In the genomic region with DNA sequence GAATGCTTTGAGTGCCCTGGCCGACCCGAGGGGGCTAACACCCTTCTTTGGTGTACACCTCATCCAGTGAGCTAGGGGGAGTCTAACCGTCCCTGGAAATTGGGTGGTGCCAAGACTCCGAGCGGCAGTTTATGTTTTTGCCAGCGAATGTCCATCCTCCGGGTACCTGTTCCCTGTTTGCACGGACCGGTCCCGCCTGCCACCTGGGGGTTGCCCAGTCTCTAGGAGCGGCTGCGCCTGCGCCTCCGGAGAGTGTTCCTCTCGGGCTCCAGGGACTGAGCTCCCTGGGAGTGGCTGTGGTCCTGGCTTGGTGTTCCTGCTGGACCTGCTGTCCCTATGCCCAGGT, we compare ENCODE assay signal across 1 cellular context.
TF ChIP-seq lines count a peak whose summit lies in the region.

No MANE protein-coding gene starts in this region.

TF ChIP-seq in HepG2, 621 proteins besides CTCF, POLR2A, EP300 and RAD21 (continued from another document):
- TF ChIP-seq, protein P1, sequence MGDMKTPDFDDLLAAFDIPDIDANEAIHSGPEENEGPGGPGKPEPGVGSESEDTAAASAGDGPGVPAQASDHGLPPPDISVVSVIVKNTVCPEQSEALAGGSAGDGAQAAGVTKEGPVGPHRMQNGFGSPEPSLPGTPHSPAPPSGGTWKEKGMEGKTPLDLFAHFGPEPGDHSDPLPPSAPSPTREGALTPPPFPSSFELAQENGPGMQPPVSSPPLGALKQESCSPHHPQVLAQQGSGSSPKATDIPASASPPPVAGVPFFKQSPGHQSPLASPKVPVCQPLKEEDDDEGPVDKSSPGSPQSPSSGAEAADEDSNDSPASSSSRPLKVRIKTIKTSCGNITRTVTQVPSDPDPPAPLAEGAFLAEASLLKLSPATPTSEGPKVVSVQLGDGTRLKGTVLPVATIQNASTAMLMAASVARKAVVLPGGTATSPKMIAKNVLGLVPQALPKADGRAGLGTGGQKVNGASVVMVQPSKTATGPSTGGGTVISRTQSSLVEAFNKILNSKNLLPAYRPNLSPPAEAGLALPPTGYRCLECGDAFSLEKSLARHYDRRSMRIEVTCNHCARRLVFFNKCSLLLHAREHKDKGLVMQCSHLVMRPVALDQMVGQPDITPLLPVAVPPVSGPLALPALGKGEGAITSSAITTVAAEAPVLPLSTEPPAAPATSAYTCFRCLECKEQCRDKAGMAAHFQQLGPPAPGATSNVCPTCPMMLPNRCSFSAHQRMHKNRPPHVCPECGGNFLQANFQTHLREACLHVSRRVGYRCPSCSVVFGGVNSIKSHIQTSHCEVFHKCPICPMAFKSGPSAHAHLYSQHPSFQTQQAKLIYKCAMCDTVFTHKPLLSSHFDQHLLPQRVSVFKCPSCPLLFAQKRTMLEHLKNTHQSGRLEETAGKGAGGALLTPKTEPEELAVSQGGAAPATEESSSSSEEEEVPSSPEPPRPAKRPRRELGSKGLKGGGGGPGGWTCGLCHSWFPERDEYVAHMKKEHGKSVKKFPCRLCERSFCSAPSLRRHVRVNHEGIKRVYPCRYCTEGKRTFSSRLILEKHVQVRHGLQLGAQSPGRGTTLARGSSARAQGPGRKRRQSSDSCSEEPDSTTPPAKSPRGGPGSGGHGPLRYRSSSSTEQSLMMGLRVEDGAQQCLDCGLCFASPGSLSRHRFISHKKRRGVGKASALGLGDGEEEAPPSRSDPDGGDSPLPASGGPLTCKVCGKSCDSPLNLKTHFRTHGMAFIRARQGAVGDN (CRISPR knock-in tag; IDR thresholded peaks at IDR 0.05): 0 out of 2 replicates have a peak, but pooled peaks have one; percentile 3
- TF ChIP-seq KAT2B (IDR thresholded peaks at IDR 0.05; ENCODE audit: borderline replicate concordance, low read depth, low read length): no peak
